Comparison of ENCODE assay signal across 21 cellular contexts in genomic region chr9:95460627-95461164, GRCh38. TPM values are rescaled to one million over a fixed set of nuclear protein-coding genes. Genes with fewer than 3 reads are reported as not detected.
DNase-seq lines count a peak whose midpoint lies in the region; ATAC-seq and TF ChIP-seq lines count a peak whose summit lies in the region.
"Had no signal": no experiment of that assay in that cellular context is flagged by ENCODE, and none has a peak within 500 bp of the region (broad histone marks: within the 10 kb centered on the region; RNA-seq: fewer than 3 reads in every experiment).

No MANE protein-coding gene starts in this region.

- no peak overlapping the region for H3K4me3 ChIP-seq in BE2C (ENCODE audit: low read depth, low read length)
- H3K4me3 ChIP-seq: gastrocnemius medialis, lower lobe of right lung, right atrium auricular region, upper lobe of left lung had no signal

- H3K27me3 ChIP-seq in BE2C: no peaks in the 10 kb centered on the region
- H3K27me3 ChIP-seq: gastrocnemius medialis, right atrium auricular region, upper lobe of left lung had no signal

- H3K27ac Mint-ChIP-seq in neural crest cell (ENCODE audit: unreplicated experiment): no peak overlapping the region
- H3K27ac Mint-ChIP-seq: activated naive CD4-positive, alpha-beta T cell treated with anti-CD3 and anti-CD28 coated beads, Interleukin-2, amount 50 U/mL, for 72 hours; CD14-positive monocyte; T-helper 2 cell treated with Interferon-gamma antibody and Interleukin-4, amounts not matched to agents 5 μg/mL and 100 μg/mL, for 36 hours had no signal

- no peaks in the 10 kb centered on the region for H3K9me3 Mint-ChIP-seq in neural crest cell
- H3K9me3 Mint-ChIP-seq: activated naive CD4-positive, alpha-beta T cell treated with anti-CD3 and anti-CD28 coated beads, Interleukin-2, amount 50 U/mL, for 72 hours; T-helper 2 cell treated with Interferon-gamma antibody and Interleukin-4, amounts not matched to agents 5 μg/mL and 100 μg/mL, for 36 hours had no signal

- no peaks in the 10 kb centered on the region for H3K9me3 ChIP-seq in BE2C
- H3K9me3 ChIP-seq: gastrocnemius medialis, lower lobe of right lung, right atrium auricular region, upper lobe of left lung had no signal

- peaks cover 48% of the 10 kb centered on the region for H3K36me3 Mint-ChIP-seq in neural crest cell (ENCODE audit: low read depth)
- H3K36me3 Mint-ChIP-seq: CD14-positive monocyte had no signal

- peaks cover 85% of the 10 kb centered on the region for H3K4me1 Mint-ChIP-seq in neural crest cell

- peaks cover 72% of the 10 kb centered on the region for H3K36me3 ChIP-seq in BE2C

- POLR2A ChIA-PET in GM10248 (lab: Yijun Ruan, JAX): no interaction called here

- H3K4me1 ChIP-seq in BE2C: peaks cover 58% of the 10 kb centered on the region

- TF ChIP-seq CTCF in BE2C (IDR thresholded peaks at IDR 0.05; ENCODE audit: low read depth, low read length): no peak
- TF ChIP-seq CTCF in neural crest cell (conservative IDR thresholded peaks at IDR 0.05): no peak
- TF ChIP-seq CTCF in GM10248 (IDR thresholded peaks at IDR 0.05; ENCODE audit: control extremely low read depth, extremely low read depth, low read depth, missing control alignments): no peak

- CTCF ChIA-PET in GM10248 (lab: Yijun Ruan, JAX): no interaction called here

- H3K27me3 Mint-ChIP-seq in neural crest cell (ENCODE audit: low read depth): no peaks in the 10 kb centered on the region

- DNase-seq in BE2C (peak; percentile 78), SK-N-DZ (ENCODE audit: low spot score) (peak; percentile 35), fibroblast of peridontal ligament (ENCODE audit: extremely low read depth) (peak; percentile 42), neural crest cell (ENCODE audit: low read depth, low spot score) (no peak), NCI-H510A (lab: John Stamatoyannopoulos, UW) (no peak), GM10248 (ENCODE audit: extremely low spot score) (no peak)
- no peak for DNase-seq in stimulated activated CD4-positive, alpha-beta T cell treated with anti-CD3 and anti-CD28 coated beads, Interleukin-1b, Interleukin-23, amount 100 ng/mL, for 48 hours
- DNase-seq: effector CD4-positive, alpha-beta T cell; gastrocnemius medialis; lower lobe of right lung; MV-4-11; NCI-H69; OCI-M1; SHP77 treated with DMSO at 0.1 percent for 48 hours; upper lobe of left lung; WERI-Rb-1 had no signal

- no peak for ATAC-seq in GM21717 (IDR thresholded peaks at IDR 0.05; ENCODE audit: unreplicated experiment)
- ATAC-seq: activated naive CD4-positive, alpha-beta T cell treated with anti-CD3 and anti-CD28 coated beads, Interleukin-2, amount 50 U/mL, for 72 hours; gastrocnemius medialis; lower lobe of right lung had no signal

- H3K4me3 Mint-ChIP-seq in neural crest cell: peak overlapping the region; percentile 33
- H3K4me3 Mint-ChIP-seq: T-helper 2 cell treated with Interferon-gamma antibody and Interleukin-4, amounts not matched to agents 5 μg/mL and 100 μg/mL, for 36 hours had no signal

RNA-seq across cellular contexts. Expression of gene PTCH1, which starts 56.1 kb away (rescaled TPM):
- polyA plus RNA-seq in BE2C (2012; ENCODE audit: insufficient read depth, insufficient read length, low read depth): 39.6 TPM
- polyA plus RNA-seq in SK-N-DZ (2014; cell fraction: cytosol; rRNA removed): 6.5 and 7.5 TPM in 2 replicates
- polyA plus RNA-seq in SK-N-DZ (2014; cell fraction: nucleus; rRNA removed): 11.4 and 18.6 TPM in 2 replicates
- 70.8 and 75.6 TPM in 2 replicates for total RNA-seq in neural crest cell
- polyA plus RNA-seq: CD14-positive monocyte had no signal

Comparison
In these comparisons a context has a peak if more than half of its experiments do, and no peak if none do; other contexts are left out.
1. DNase-seq: peak in BE2C (single experiment), SK-N-DZ (single experiment) and fibroblast of peridontal ligament (single experiment); none in neural crest cell (single experiment), stimulated activated CD4-positive, alpha-beta T cell treated with anti-CD3 and anti-CD28 coated beads, Interleukin-1b, Interleukin-23, amount 100 ng/mL, for 48 hours (single experiment), NCI-H510A (single experiment) and GM10248 (single experiment).